ENCODE assay signal across 13 cellular contexts in genomic region chr17:66290097-66290722, GRCh38. TPM values are rescaled to one million over a fixed set of nuclear protein-coding genes. Genes with fewer than 3 reads are reported as not detected.
DNase-seq lines count a peak whose midpoint lies in the region; ATAC-seq, FAIRE-seq and TF ChIP-seq lines count a peak whose summit lies in the region.
"Had no signal": no experiment of that assay in that cellular context is flagged by ENCODE, and none has a peak within 500 bp of the region (broad histone marks: within the 10 kb centered on the region; RNA-seq: fewer than 3 reads in every experiment).

No MANE protein-coding gene starts in this region.

- no peaks in the 10 kb centered on the region for H3K27me3 ChIP-seq in pancreas
- H3K27me3 ChIP-seq: BLaER1 treated with 17β-estradiol and CSF1 and Interleukin-3, amounts not matched to agents 10 nM and 100 nM; hepatocyte had no signal

- H3K9me3 ChIP-seq in pancreas, result no peaks in the 10 kb centered on the region
- no peaks in the 10 kb centered on the region for H3K9me3 ChIP-seq in mucosa of descending colon
- H3K9me3 ChIP-seq: BLaER1 treated with 17β-estradiol and CSF1 and Interleukin-3, amounts not matched to agents 10 nM and 100 nM had no signal

- H3K9me3 Mint-ChIP-seq in activated naive CD4-positive, alpha-beta T cell treated with anti-CD3 and anti-CD28 coated beads, Interleukin-2, amount 50 U/mL, for 24 hours, result no peaks in the 10 kb centered on the region
- H3K9me3 Mint-ChIP-seq: nephron had no signal

- no peaks in the 10 kb centered on the region for H3K36me3 Mint-ChIP-seq in activated naive CD4-positive, alpha-beta T cell treated with anti-CD3 and anti-CD28 coated beads, Interleukin-2, amount 50 U/mL, for 24 hours

- H3K36me3 ChIP-seq in pancreas, result no peaks in the 10 kb centered on the region
- H3K36me3 ChIP-seq in mucosa of descending colon (ENCODE audit: low read depth), result no peaks in the 10 kb centered on the region
- H3K36me3 ChIP-seq: BLaER1 treated with 17β-estradiol and CSF1 and Interleukin-3, amounts not matched to agents 10 nM and 100 nM had no signal

- H3K4me3 ChIP-seq in NB4 (ENCODE audit: low read depth, low read length) (no peak overlapping the region), choroid plexus epithelial cell (ENCODE audit: low read depth, low read length) (no peak overlapping the region), pancreas (no peak overlapping the region), mucosa of descending colon (no peak overlapping the region)
- H3K4me3 ChIP-seq: BLaER1 treated with 17β-estradiol and CSF1 and Interleukin-3, amounts not matched to agents 10 nM and 100 nM; hepatocyte had no signal

- H3K4me1 ChIP-seq in pancreas (no peaks in the 10 kb centered on the region), mucosa of descending colon (ENCODE audit: low read depth) (peaks cover 3% of the 10 kb centered on the region)

- H3K4me3 Mint-ChIP-seq in activated naive CD4-positive, alpha-beta T cell treated with anti-CD3 and anti-CD28 coated beads, Interleukin-2, amount 50 U/mL, for 24 hours, result no peak overlapping the region
- H3K4me3 Mint-ChIP-seq: nephron had no signal

- WGBS in pancreas, 2 donors, result 70 to 84% methylated on average over 4 of the region's 4 CpGs

- no peaks in the 10 kb centered on the region for H3K27me3 Mint-ChIP-seq in activated naive CD4-positive, alpha-beta T cell treated with anti-CD3 and anti-CD28 coated beads, Interleukin-2, amount 50 U/mL, for 24 hours

- no peak for DNase-seq in activated naive CD4-positive, alpha-beta T cell treated with Interleukin-2 at 50 U/mL for 16 hours
- DNase-seq in NB4 (ENCODE audit: low read depth), result peak; percentile 44
- DNase-seq in choroid plexus epithelial cell (ENCODE audit: low read depth), result no peak
- DNase-seq in pancreas, result no peak
- DNase-seq in mucosa of descending colon, result no peak
- DNase-seq in ecto neural progenitor cell (ENCODE audit: low spot score), result no peak
- DNase-seq: cortex of kidney had no signal

- no peak for FAIRE-seq in pancreas (lab: Jason Lieb, UNC)
- FAIRE-seq: GM12891 had no signal

- peak overlapping the region; percentile 14 for H3K27ac Mint-ChIP-seq in activated naive CD4-positive, alpha-beta T cell treated with anti-CD3 and anti-CD28 coated beads, Interleukin-2, amount 50 U/mL, for 24 hours
- H3K27ac Mint-ChIP-seq: nephron had no signal

- intact Hi-C loops in pancreas (cut with DNase I), result no loop called here
- intact Hi-C loops in mucosa of descending colon (cut with DNase I, micrococcal nuclease), result no loop called here

- H3K4me1 Mint-ChIP-seq in activated naive CD4-positive, alpha-beta T cell treated with anti-CD3 and anti-CD28 coated beads, Interleukin-2, amount 50 U/mL, for 24 hours, result peaks cover 37% of the 10 kb centered on the region
- H3K4me1 Mint-ChIP-seq: nephron had no signal

- TF ChIP-seq POLR2A in NB4 (IDR thresholded peaks at IDR 0.05; ENCODE audit: extremely low read depth, insufficient read length), result no peak

- ATAC-seq in pancreas (peak in 3 of 4 donors; percentile 53 to 77 (median 57)), mucosa of descending colon (no peak), HG02642 (IDR thresholded peaks at IDR 0.05; ENCODE audit: poor library complexity, unreplicated experiment) (no peak)

- no peak overlapping the region for H3K27ac ChIP-seq in pancreas
- H3K27ac ChIP-seq: BLaER1 treated with 17β-estradiol and CSF1 and Interleukin-3, amounts not matched to agents 10 nM and 100 nM; hepatocyte had no signal

- TF ChIP-seq CTCF in NB4 (IDR thresholded peaks at IDR 0.05; ENCODE audit: low read depth, low read length) (peak; percentile 23), choroid plexus epithelial cell (conservative IDR thresholded peaks at IDR 0.05; ENCODE audit: low read depth, low read length) (peak; percentile 44), pancreas (IDR thresholded peaks at IDR 0.05) (no peak), mucosa of descending colon (IDR thresholded peaks at IDR 0.05) (no peak)

RNA-seq across cellular contexts. Expression of gene PRKCA, which starts 12.2 kb away (rescaled TPM):
- total RNA-seq in pancreas (10 to 100 TPM in 4 of 6 donors, 1 to 10 TPM in 2; 8.9 to 22.3 (median 11.7) TPM), mucosa of descending colon (10 to 100 TPM; 42.3 to 77.7 (median 56.3) TPM)
- polyA plus RNA-seq in pancreas, result 1 to 10 TPM; 3.5 to 5.0 TPM

Comparison
In these comparisons a context has a peak if more than half of its experiments do, and no peak if none do; other contexts are left out.
1. CTCF ChIP-seq: peak in NB4 (single experiment) and choroid plexus epithelial cell (single experiment); none in pancreas (0 of 4) and mucosa of descending colon (single experiment).
2. ATAC-seq: peak in pancreas (3 of 4); none in mucosa of descending colon (single experiment) and HG02642 (single experiment).